14 cellular contexts compared by ENCODE assay signal in genomic region chr3:50261505-50261904, GRCh38. TPM values are rescaled to one million over a fixed set of nuclear protein-coding genes. Genes with fewer than 3 reads are reported as not detected.
DNase-seq lines count a peak whose midpoint lies in the region; ATAC-seq and TF ChIP-seq lines count a peak whose summit lies in the region.
"Had no signal": no experiment of that assay in that cellular context is flagged by ENCODE, and none has a peak within 500 bp of the region (broad histone marks: within the 10 kb centered on the region; RNA-seq: fewer than 3 reads in every experiment).

No MANE protein-coding gene starts in this region.

- no peak overlapping the region for H2AFZ ChIP-seq in HCT116 (ENCODE audit: low read depth, low read length, poor library complexity, severe bottlenecking)

- H3K4me3 ChIP-seq in HCT116 (replicated peaks in 1 of 2; ENCODE audit: low read depth in 1 of 2, low read length in 2 of 2) (0 out of 4 replicates have a peak overlapping the region, but pooled peaks of 1 of the 2 experiments have one; percentile 64), ascending aorta (peak overlapping the region in 1 of 2 donors; percentile 70), muscle layer of duodenum (ENCODE audit: low read depth in 1 of 2, low read length in 2 of 2) (peak overlapping the region in 1 of 2 donors; percentile 57), suprapubic skin (no peak overlapping the region)
- H3K4me3 ChIP-seq: K562 had no signal

- TF ChIP-seq POLR2A in HCT116 (IDR thresholded peaks at IDR 0.05; ENCODE audit: borderline replicate concordance, extremely low read depth, insufficient read depth, insufficient read length): no peak
- no peak for TF ChIP-seq POLR2A in suprapubic skin (IDR thresholded peaks at IDR 0.05)

- H3K27me3 ChIP-seq in HCT116 (ENCODE audit: insufficient read depth, low read length) (no peaks in the 10 kb centered on the region), ascending aorta (no peaks in the 10 kb centered on the region), muscle layer of duodenum (ENCODE audit: low read depth, low read length) (no peaks in the 10 kb centered on the region), suprapubic skin (no peaks in the 10 kb centered on the region)

- H3K9me3 ChIP-seq in HCT116 (ENCODE audit: control insufficient read depth in 1 of 2, insufficient read depth in 1 of 2, low read depth in 1 of 2, low read length in 2 of 2) (no peaks in the 10 kb centered on the region), ascending aorta (no peaks in the 10 kb centered on the region), muscle layer of duodenum (ENCODE audit: control insufficient read depth in 1 of 2, low read length in 2 of 2) (no peaks in the 10 kb centered on the region), suprapubic skin (no peaks in the 10 kb centered on the region)

- intact Hi-C loops in HCT116 (cut with micrococcal nuclease): loop anchor here (2.0 kb wide), 1 partner anchor 63 kb away; no protein-coding TSS in a partner anchor
- intact Hi-C loops in ascending aorta (cut with DNase I): loop anchor here (2.0 kb wide), 1 partner anchor 67 kb away; the partner anchor contains the start of gene TUSC2
- intact Hi-C loops in activated CD4-positive, alpha-beta T cell treated with anti-CD3 and anti-CD28 coated beads for 36 hours (cut with DNase I, micrococcal nuclease): no loop called here

- peaks cover 16% of the 10 kb centered on the region for H3K36me3 Mint-ChIP-seq in activated CD4-positive, alpha-beta T cell treated with anti-CD3 and anti-CD28 coated beads for 36 hours (ENCODE audit: low read depth)

- H3K4me3 Mint-ChIP-seq in activated CD4-positive, alpha-beta T cell treated with anti-CD3 and anti-CD28 coated beads for 36 hours: no peak overlapping the region
- H3K4me3 Mint-ChIP-seq: activated naive CD8-positive, alpha-beta T cell treated with anti-CD3 and anti-CD28 coated beads, Interleukin-2, amount 10 ng/mL, durations not matched to agents 7 days and 5 days had no signal

- 53% methylated on average over 2 of the region's 2 CpGs for WGBS in suprapubic skin

- DNase-seq in HCT116 (ENCODE audit: low read depth, low spot score) (no peak), ascending aorta (ENCODE audit: low spot score in 2 of 2) (no peak), suprapubic skin (ENCODE audit: low spot score in 2 of 2) (no peak), NCI-H1417 treated with DMSO at 0.1 percent for 48 hours (lab: John Stamatoyannopoulos, UW) (no peak), dedifferentiated amniotic fluid mesenchymal stem cell (ENCODE audit: extremely low spot score) (no peak)
- DNase-seq in activated CD4-positive, alpha-beta T cell treated with anti-CD3 and anti-CD28 coated beads for 36 hours: no peak
- DNase-seq: activated CD4-positive, alpha-beta memory T cell treated with anti-CD3 and anti-CD28 coated beads for 36 hours; activated naive CD8-positive, alpha-beta T cell treated with anti-CD3 and anti-CD28 coated beads, Interleukin-2, amount 10 ng/mL, durations not matched to agents 7 days and 5 days; NCI-H2227 treated with DMSO at 0.1 percent for 48 hours had no signal

- H3K27ac ChIP-seq in HCT116 (ENCODE audit: low read depth, low read length) (peak overlapping the region; percentile 77; the same call in 1 of the 2 replicates), ascending aorta (peak overlapping the region; percentile 97 to 99), muscle layer of duodenum (ENCODE audit: low read length) (peak overlapping the region; percentile 49), suprapubic skin (peak overlapping the region; percentile 91)
- H3K27ac ChIP-seq: epithelial cell of prostate had no signal

- no peaks in the 10 kb centered on the region for H3K9me2 ChIP-seq in HCT116 (ENCODE audit: insufficient read depth)

- ATAC-seq in HCT116: no peak
- ATAC-seq in GM21515 (IDR thresholded peaks at IDR 0.05; ENCODE audit: unreplicated experiment): no peak
- no peak for ATAC-seq in activated CD4-positive, alpha-beta T cell treated with anti-CD3 and anti-CD28 coated beads for 36 hours
- ATAC-seq: K562 had no signal

- H3K4me1 ChIP-seq in HCT116 (ENCODE audit: control insufficient read depth in 1 of 2, insufficient read depth in 2 of 2, low read length in 2 of 2) (peaks cover 47 to 72% of the 10 kb centered on the region in 2 experiments), ascending aorta (peaks cover 28 to 45% of the 10 kb centered on the region in 2 donors), muscle layer of duodenum (ENCODE audit: control insufficient read depth in 1 of 2, insufficient read depth in 2 of 2, low read length in 2 of 2) (peaks cover 24 to 41% of the 10 kb centered on the region in 2 donors), suprapubic skin (peaks cover 67% of the 10 kb centered on the region)

- no peaks in the 10 kb centered on the region for H4K20me1 ChIP-seq in HCT116 (ENCODE audit: insufficient read depth)

- no peak for TF ChIP-seq CTCF in HCT116 (IDR thresholded peaks at IDR 0.05 in 2 of 3, conservative IDR thresholded peaks at IDR 0.05 in 1 of 3; ENCODE audit: borderline replicate concordance in 1 of 3, insufficient read depth in 1 of 3, low read depth in 2 of 3, low read length in 2 of 3)
- TF ChIP-seq CTCF in ascending aorta (IDR thresholded peaks at IDR 0.05): no peak
- no peak for TF ChIP-seq CTCF in suprapubic skin (IDR thresholded peaks at IDR 0.05)

- peak overlapping the region; percentile 92 for H3K4me2 ChIP-seq in HCT116 (ENCODE audit: low read length)

- H3K79me2 ChIP-seq in HCT116 (ENCODE audit: insufficient read depth, low read length): no peaks in the 10 kb centered on the region

- H3K9me3 Mint-ChIP-seq in activated CD4-positive, alpha-beta T cell treated with anti-CD3 and anti-CD28 coated beads for 36 hours (ENCODE audit: low read depth): no peaks in the 10 kb centered on the region
- H3K9me3 Mint-ChIP-seq: activated CD4-positive, alpha-beta memory T cell treated with anti-CD3 and anti-CD28 coated beads for 36 hours; activated naive CD8-positive, alpha-beta T cell treated with anti-CD3 and anti-CD28 coated beads, Interleukin-2, amount 10 ng/mL, durations not matched to agents 7 days and 5 days had no signal

- H3K27ac Mint-ChIP-seq in activated CD4-positive, alpha-beta T cell treated with anti-CD3 and anti-CD28 coated beads for 36 hours: no peak overlapping the region
- H3K27ac Mint-ChIP-seq: activated CD4-positive, alpha-beta memory T cell treated with anti-CD3 and anti-CD28 coated beads for 36 hours; activated naive CD8-positive, alpha-beta T cell treated with anti-CD3 and anti-CD28 coated beads, Interleukin-2, amount 10 ng/mL, durations not matched to agents 7 days and 5 days had no signal

- no peak for TF ChIP-seq EP300 in suprapubic skin (IDR thresholded peaks at IDR 0.05)

- H3K36me3 ChIP-seq in HCT116 (ENCODE audit: control insufficient read depth in 1 of 2, insufficient read depth in 2 of 2, low read length in 2 of 2) (peaks cover 9 to 15% of the 10 kb centered on the region in 2 experiments; a peak in 3 of 4 replicates), ascending aorta (peaks cover 23 to 25% of the 10 kb centered on the region in 2 donors), muscle layer of duodenum (ENCODE audit: control insufficient read depth in 1 of 2, insufficient read depth in 2 of 2, low read length in 2 of 2) (peaks cover 15 to 22% of the 10 kb centered on the region in 2 donors), suprapubic skin (peaks cover 20% of the 10 kb centered on the region)

- RAD21 ChIA-PET in HCT116 (lab: Charles Lee; ENCODE audit: low non-redundant PET in 1 of 2, low total read pairs in 2 of 2, uncharacterized antibody in 2 of 2, unreplicated experiment in 2 of 2): no interaction called here

- POLR2A ChIA-PET in HCT116 (lab: Charles Lee): interaction anchor here (1.4 kb wide), 1 partner anchor 11 kb away, joined by 3 read pairs; no protein-coding TSS in a partner anchor
- POLR2A ChIA-PET in activated CD4-positive, alpha-beta T cell treated with anti-CD3 and anti-CD28 coated beads for 36 hours (lab: Charles Lee): interaction anchor here (0.6 kb wide), 1 partner anchor 17 kb away, joined by 4 read pairs; no protein-coding TSS in a partner anchor

- CTCF ChIA-PET in HCT116 (lab: Charles Lee): interaction anchor here (1.6 to 3.2 kb wide), 3 partner anchors 13 to 35 kb away, joined by 5 to 25 read pairs (median 9); no protein-coding TSS in a partner anchor
- CTCF ChIA-PET in activated CD4-positive, alpha-beta T cell treated with anti-CD3 and anti-CD28 coated beads for 36 hours (lab: Charles Lee): interaction anchor here (0.7 to 7.0 kb wide), 6 partner anchors 10 to 57 kb away, joined by 3 to 44 read pairs (median 4); no protein-coding TSS in a partner anchor

- no TSS peak for BruUV-seq in HCT116 (replicated peaks; lab: Mats Ljungman, UMichigan)

- no peak for TF ChIP-seq RAD21 in HCT116 (IDR thresholded peaks at IDR 0.05; ENCODE audit: low read depth)

- H3K27me3 Mint-ChIP-seq in activated CD4-positive, alpha-beta T cell treated with anti-CD3 and anti-CD28 coated beads for 36 hours: peaks cover 2% of the 10 kb centered on the region
- H3K27me3 Mint-ChIP-seq: activated CD4-positive, alpha-beta memory T cell treated with anti-CD3 and anti-CD28 coated beads for 36 hours; activated naive CD8-positive, alpha-beta T cell treated with anti-CD3 and anti-CD28 coated beads, Interleukin-2, amount 10 ng/mL, durations not matched to agents 7 days and 5 days had no signal

- H3K4me1 Mint-ChIP-seq in activated CD4-positive, alpha-beta T cell treated with anti-CD3 and anti-CD28 coated beads for 36 hours: peaks cover 4% of the 10 kb centered on the region

- H3K9ac ChIP-seq in HCT116 (ENCODE audit: low read length): peak overlapping the region; percentile 84

RNA-seq across cellular contexts. Expression of gene SEMA3B, which starts 7.4 kb away (rescaled TPM):
- total RNA-seq in HCT116 (2021; ENCODE audit: unreplicated experiment) (46.2 TPM), ascending aorta (24.2 TPM), suprapubic skin (1 to 10 TPM; 2.9 to 5.2 (median 4.1) TPM)
- polyA plus RNA-seq in HCT116 (2012): 51.1 and 79.0 TPM in 2 replicates
- total RNA-seq in activated CD4-positive, alpha-beta T cell treated with anti-CD3 and anti-CD28 coated beads for 36 hours: 1 to 10 TPM; 1.6 to 2.1 TPM

RNA-seq across cellular contexts. Expression of gene LSMEM2, which starts 17.4 kb away (rescaled TPM):
- total RNA-seq in HCT116 (2021; ENCODE audit: unreplicated experiment) (not detected), ascending aorta (not detected), suprapubic skin (under 1 TPM in 1 of 4 donors, not detected in 3; 0.30 TPM)
- 0.18 and 0.41 TPM in 2 replicates for polyA plus RNA-seq in HCT116 (2012)
- total RNA-seq in activated CD4-positive, alpha-beta T cell treated with anti-CD3 and anti-CD28 coated beads for 36 hours: not detected
- total RNA-seq: activated CD4-positive, alpha-beta memory T cell treated with anti-CD3 and anti-CD28 coated beads for 36 hours; activated naive CD8-positive, alpha-beta T cell treated with anti-CD3 and anti-CD28 coated beads, Interleukin-2, amount 10 ng/mL, durations not matched to agents 7 days and 5 days; K562; SK-MEL-5 had no signal
- polyA plus RNA-seq: K562 had no signal

RNA-seq across cellular contexts. Expression of gene GNAI2, which starts 25.5 kb away (rescaled TPM):
- total RNA-seq in HCT116 (2021; ENCODE audit: unreplicated experiment): 170 TPM
- 214 and 262 TPM in 2 replicates for polyA plus RNA-seq in HCT116 (2012)
- total RNA-seq in ascending aorta: 283 TPM
- 10 to 100 TPM; 70.9 to 91.3 (median 76.7) TPM for total RNA-seq in suprapubic skin
- 100 to 1,000 TPM; 280 to 341 TPM for total RNA-seq in activated CD4-positive, alpha-beta T cell treated with anti-CD3 and anti-CD28 coated beads for 36 hours

RNA-seq across cellular contexts. Expression of gene IFRD2, which starts 30.7 kb away (rescaled TPM):
- total RNA-seq in HCT116 (2021; ENCODE audit: unreplicated experiment) (146 TPM), ascending aorta (231 TPM), suprapubic skin (10 to 100 TPM; 56.3 to 84.9 (median 75.2) TPM)
- 101 and 103 TPM in 2 replicates for polyA plus RNA-seq in HCT116 (2012)
- total RNA-seq in activated CD4-positive, alpha-beta T cell treated with anti-CD3 and anti-CD28 coated beads for 36 hours: 100 to 1,000 TPM; 100 to 125 TPM

RNA-seq across cellular contexts. Expression of gene HYAL3, which starts 37.7 kb away (rescaled TPM):
- 10.3 TPM for total RNA-seq in HCT116 (2021; ENCODE audit: unreplicated experiment)
- 4.6 and 6.5 TPM in 2 replicates for polyA plus RNA-seq in HCT116 (2012)
- not detected for total RNA-seq in ascending aorta
- total RNA-seq in suprapubic skin: 1 to 10 TPM; 2.5 to 7.8 (median 6.1) TPM
- total RNA-seq in activated CD4-positive, alpha-beta T cell treated with anti-CD3 and anti-CD28 coated beads for 36 hours: 1 to 10 TPM; 4.5 to 5.4 TPM

Comparison
In these comparisons a context has a peak if more than half of its experiments do, and no peak if none do; other contexts are left out.
1. intact Hi-C loops: an anchor here in HCT116 (2.0 kb wide) and ascending aorta (2.0 kb wide); none called in activated CD4-positive, alpha-beta T cell treated with anti-CD3 and anti-CD28 coated beads for 36 hours.